In the genomic region with DNA sequence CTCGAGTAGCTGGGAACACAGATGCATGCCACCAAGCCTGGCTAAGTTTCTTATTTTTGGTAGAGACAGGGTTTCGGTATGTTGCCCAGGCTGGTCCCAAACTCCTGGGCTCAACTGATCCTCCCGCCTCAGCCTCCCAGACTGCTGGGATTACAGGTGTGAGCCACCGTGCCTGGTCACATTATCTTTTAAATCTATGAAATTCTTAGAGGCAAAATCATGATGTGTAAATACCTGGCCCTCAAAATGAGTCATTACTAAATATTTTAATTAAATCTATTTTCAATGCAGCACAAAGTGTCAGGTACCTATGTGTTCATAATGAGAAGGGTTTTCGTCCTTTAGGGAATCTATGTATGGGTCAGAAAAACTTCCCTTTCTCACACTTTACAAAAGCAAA, we compare ENCODE assay signal across 25 cellular contexts.
"Had no signal": no experiment of that assay in that cellular context is flagged by ENCODE, and none has a peak within 500 bp of the region (broad histone marks: within the 10 kb centered on the region; RNA-seq: fewer than 3 reads in every experiment).

No MANE protein-coding gene starts in this region.

- H3K79me2 ChIP-seq: hepatocyte, parathyroid adenoma had no signal

- ATAC-seq: gastroesophageal sphincter; heart left ventricle; left colon; left ventricle myocardium superior; naive thymus-derived CD4-positive, alpha-beta T cell; stimulated activated naive B cell treated with anti-CD40 and anti-IgM and Interleukin-4, amounts not matched to agents 10 μg/mL and 1 μg/mL and 100 μg/mL, for 72 hours had no signal

- H3K9ac ChIP-seq: neural progenitor cell, parathyroid adenoma had no signal

- H2AFZ ChIP-seq: hepatocyte, neural progenitor cell, parathyroid adenoma had no signal

- H3K27me3 ChIP-seq: gastroesophageal sphincter, hepatocyte, neural progenitor cell, right atrium auricular region, sigmoid colon, transverse colon had no signal

- H3K4me3 Mint-ChIP-seq: central memory CD8-positive, alpha-beta T cell; memory B cell; mesothelial cell of epicardium; naive thymus-derived CD4-positive, alpha-beta T cell; nephron; neural progenitor cell; stimulated activated naive B cell treated with anti-CD40 and anti-IgM and Interleukin-4, amounts not matched to agents 10 μg/mL and 1 μg/mL and 100 μg/mL, for 72 hours; stimulated activated naive CD8-positive, alpha-beta T cell treated with anti-CD3 and anti-CD28 coated beads, Interleukin-15, Interleukin-2, amounts not matched to agents 100 ng/mL and 50 ng/mL, for 24 hours had no signal

- H3K4me3 ChIP-seq: coronary artery, gastroesophageal sphincter, heart left ventricle, hepatocyte, lower lobe of right lung, neural progenitor cell, prostate gland, right atrium auricular region, sigmoid colon, thoracic aorta, transverse colon had no signal

- H3K9me3 Mint-ChIP-seq: central memory CD8-positive, alpha-beta T cell; memory B cell; mesothelial cell of epicardium; naive thymus-derived CD4-positive, alpha-beta T cell; nephron; neural progenitor cell; stimulated activated naive B cell treated with anti-CD40 and anti-IgM and Interleukin-4, amounts not matched to agents 10 μg/mL and 1 μg/mL and 100 μg/mL, for 72 hours; stimulated activated naive CD8-positive, alpha-beta T cell treated with anti-CD3 and anti-CD28 coated beads, Interleukin-15, Interleukin-2, amounts not matched to agents 100 ng/mL and 50 ng/mL, for 24 hours had no signal

- H3K4me1 Mint-ChIP-seq: central memory CD8-positive, alpha-beta T cell; memory B cell; naive thymus-derived CD4-positive, alpha-beta T cell; stimulated activated naive B cell treated with anti-CD40 and anti-IgM and Interleukin-4, amounts not matched to agents 10 μg/mL and 1 μg/mL and 100 μg/mL, for 72 hours had no signal

- H3K36me3 Mint-ChIP-seq: memory B cell; naive thymus-derived CD4-positive, alpha-beta T cell; neural progenitor cell; stimulated activated naive B cell treated with anti-CD40 and anti-IgM and Interleukin-4, amounts not matched to agents 10 μg/mL and 1 μg/mL and 100 μg/mL, for 72 hours had no signal

- H3K9me3 ChIP-seq: gastroesophageal sphincter, heart left ventricle, lower lobe of right lung, prostate gland, right atrium auricular region, sigmoid colon, thoracic aorta, transverse colon had no signal

- H3K4me1 ChIP-seq: heart left ventricle, lower lobe of right lung, parathyroid adenoma, prostate gland, right atrium auricular region, sigmoid colon, transverse colon had no signal

- H3K36me3 ChIP-seq: gastroesophageal sphincter, heart left ventricle, lower lobe of right lung, prostate gland, right atrium auricular region, sigmoid colon, thoracic aorta, transverse colon had no signal

- H3K27ac Mint-ChIP-seq: memory B cell; naive thymus-derived CD4-positive, alpha-beta T cell; neural progenitor cell; stimulated activated naive B cell treated with anti-CD40 and anti-IgM and Interleukin-4, amounts not matched to agents 10 μg/mL and 1 μg/mL and 100 μg/mL, for 72 hours; stimulated activated naive CD8-positive, alpha-beta T cell treated with anti-CD3 and anti-CD28 coated beads, Interleukin-15, Interleukin-2, amounts not matched to agents 100 ng/mL and 50 ng/mL, for 24 hours had no signal

- H3K27me3 Mint-ChIP-seq: memory B cell; naive thymus-derived CD4-positive, alpha-beta T cell; stimulated activated naive CD8-positive, alpha-beta T cell treated with anti-CD3 and anti-CD28 coated beads, Interleukin-15, Interleukin-2, amounts not matched to agents 100 ng/mL and 50 ng/mL, for 24 hours had no signal

- H3K4me2 ChIP-seq: hepatocyte, neural progenitor cell had no signal

- DNase-seq: dermis blood vessel endothelial cell; effector memory CD4-positive, alpha-beta T cell; heart left ventricle; left colon; left ventricle myocardium superior; lower lobe of right lung; naive thymus-derived CD4-positive, alpha-beta T cell; sigmoid colon; stimulated activated CD4-positive, alpha-beta T cell treated with anti-CD3 and anti-CD28 coated beads, Interleukin-15, amount 100 ng/mL, for 24 hours; stimulated activated CD4-positive, alpha-beta T cell treated with anti-CD3 and anti-CD28 coated beads, Interleukin-2, amount 100 ng/mL, for 48 hours; stimulated activated naive B cell treated with anti-CD40 and anti-IgM and Interleukin-4, amounts not matched to agents 10 μg/mL and 1 μg/mL and 100 μg/mL, for 72 hours; transverse colon had no signal

- H3K27ac ChIP-seq: coronary artery, gastroesophageal sphincter, heart left ventricle, hepatocyte, lower lobe of right lung, neural progenitor cell, parathyroid adenoma, prostate gland, right atrium auricular region, sigmoid colon, thoracic aorta, transverse colon had no signal
